In genomic region chr17:81062014-81062413, GRCh38 we compare ENCODE assay signal across 2 cellular contexts.
TF ChIP-seq lines count a peak whose summit lies in the region.

No MANE protein-coding gene starts in this region.

TF ChIP-seq in GM23338, 12 proteins besides CTCF, POLR2A, EP300 and RAD21 (continued from another document):
- no peak for TF ChIP-seq STAT1 (IDR thresholded peaks at IDR 0.05; ENCODE audit: unreplicated experiment)
- TF ChIP-seq CREB1 (CRISPR knock-in tag; IDR thresholded peaks at IDR 0.05; ENCODE audit: low read depth), result no peak
- no peak for TF ChIP-seq POLR2AphosphoS5 (IDR thresholded peaks at IDR 0.05; ENCODE audit: low read depth)
- TF ChIP-seq NANOG (IDR thresholded peaks at IDR 0.05; ENCODE audit: borderline replicate concordance), result no peak
- no peak for TF ChIP-seq ZNF114 (CRISPR knock-in tag; IDR thresholded peaks at IDR 0.05)
- TF ChIP-seq EZH2 (IDR thresholded peaks at IDR 0.05; ENCODE audit: low read depth, unreplicated experiment), result no peak
- TF ChIP-seq REST (IDR thresholded peaks at IDR 0.05; ENCODE audit: unreplicated experiment), result no peak
- TF ChIP-seq JUNB (IDR thresholded peaks at IDR 0.05; ENCODE audit: unreplicated experiment), result no peak
- TF ChIP-seq ZNF331 (CRISPR knock-in tag; IDR thresholded peaks at IDR 0.05; ENCODE audit: low read depth), result no peak
- no peak for TF ChIP-seq ZNF462 (CRISPR knock-in tag; IDR thresholded peaks at IDR 0.05)

TF ChIP-seq in WTC11, 78 proteins besides CTCF, POLR2A, EP300 and RAD21 (continued from another document):
- no peak for TF ChIP-seq FOXK1 (CRISPR knock-in tag; IDR thresholded peaks at IDR 0.05)
- no peak for TF ChIP-seq SMAD3 (CRISPR knock-in tag; IDR thresholded peaks at IDR 0.05; ENCODE audit: borderline replicate concordance)
- TF ChIP-seq ZMAT4 (CRISPR knock-in tag; IDR thresholded peaks at IDR 0.05), result no peak
- TF ChIP-seq SMAD4 (CRISPR knock-in tag; IDR thresholded peaks at IDR 0.05), result no peak
- TF ChIP-seq ATF6 (CRISPR knock-in tag; IDR thresholded peaks at IDR 0.05), result no peak
- no peak for TF ChIP-seq ATF1 (CRISPR knock-in tag; IDR thresholded peaks at IDR 0.05)
- no peak for TF ChIP-seq ZNF263 (CRISPR knock-in tag; IDR thresholded peaks at IDR 0.05; ENCODE audit: low read depth)
- TF ChIP-seq TEAD1 (CRISPR knock-in tag; IDR thresholded peaks at IDR 0.05), result no peak
- TF ChIP-seq MXD4 (CRISPR knock-in tag; IDR thresholded peaks at IDR 0.05; ENCODE audit: borderline replicate concordance), result no peak
- no peak for TF ChIP-seq RORB (CRISPR knock-in tag; IDR thresholded peaks at IDR 0.05)
- no peak for TF ChIP-seq GABPB1 (CRISPR knock-in tag; IDR thresholded peaks at IDR 0.05)
- TF ChIP-seq MYBL2 (CRISPR knock-in tag; IDR thresholded peaks at IDR 0.05), result no peak
- TF ChIP-seq ESRRA (CRISPR knock-in tag; IDR thresholded peaks at IDR 0.05; ENCODE audit: borderline replicate concordance), result no peak
- TF ChIP-seq ZNF138 (CRISPR knock-in tag; conservative IDR thresholded peaks at IDR 0.05), result no peak
TF ChIP-seq in WTC11: peak in this region for 0.
